14 cellular contexts compared by ENCODE assay signal in the genomic region with DNA sequence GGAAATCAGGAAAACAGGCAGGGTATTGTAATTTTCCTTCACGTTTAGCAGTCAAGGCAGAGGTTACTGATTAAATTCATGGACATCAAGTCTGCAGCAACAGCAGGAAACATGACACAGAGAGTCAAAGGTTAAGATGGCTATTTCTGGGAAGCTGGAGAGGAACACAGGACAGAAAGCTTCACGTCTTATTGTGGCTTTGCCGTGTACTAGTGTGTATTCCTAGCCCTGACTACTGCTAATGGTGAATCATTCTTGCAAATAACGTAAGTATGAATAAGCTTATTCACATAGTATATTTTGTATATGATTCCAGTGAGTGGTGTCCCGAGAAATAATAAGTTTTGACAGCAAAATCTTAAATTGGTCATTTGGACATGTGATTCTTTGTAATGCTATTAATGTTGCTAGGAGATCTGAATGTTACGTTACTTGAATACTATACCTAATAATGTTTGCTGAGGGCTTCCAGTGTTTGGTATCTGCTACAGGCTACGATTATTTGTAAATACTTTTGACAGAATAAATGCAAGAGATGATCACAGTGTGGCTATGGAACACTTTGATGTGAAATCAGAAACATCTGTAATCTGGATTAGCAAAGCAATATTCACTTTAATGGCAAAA.
A peak's percentile ranks its signal among the peaks of the same experiment; 100 is the strongest.
DNase-seq lines count a peak whose midpoint lies in the region; ATAC-seq and TF ChIP-seq lines count a peak whose summit lies in the region.
"Had no signal": no experiment of that assay in that cellular context is flagged by ENCODE, and none has a peak within 500 bp of the region (broad histone marks: within the 10 kb centered on the region; RNA-seq: fewer than 3 reads in every experiment).

No MANE protein-coding gene starts in this region.

- whole genome bisulfite sequencing in heart left ventricle, 4 donors = 60 to 72% (median 64%) methylated on average over 7 of the region's 7 CpGs
- 60% methylated on average over 7 of the region's 7 CpGs for WGBS in smooth muscle cell (ENCODE audit: low lambda C conversion rate)

- H3K4me1 ChIP-seq in heart left ventricle = peaks cover 0 to 27% (median 10%) of the 10 kb centered on the region in 12 donors
- H3K4me1 ChIP-seq in smooth muscle cell (ENCODE audit: low read depth) = no peaks in the 10 kb centered on the region

- H3K36me3 Mint-ChIP-seq in Calu3 (ENCODE audit: insufficient read depth, unreplicated experiment) = no peaks in the 10 kb centered on the region

- no peaks in the 10 kb centered on the region for H3F3A ChIP-seq in smooth muscle cell (ENCODE audit: low read depth)

- CTCF ChIA-PET in Calu3 (lab: Charles Lee) = no interaction called here

- TF ChIP-seq POLR2A in heart left ventricle (IDR thresholded peaks at IDR 0.05) = no peak

- H3K9ac ChIP-seq in smooth muscle cell (ENCODE audit: low read depth) = no peak overlapping the region

- intact Hi-C loops in heart left ventricle (cut with DNase I) = loop anchor here in 2 of 10 donors (5.0 kb wide), 2 partner anchors 35 to 50 kb away; no protein-coding TSS in a partner anchor
- intact Hi-C loops in cardiac septum (cut with DNase I) = no loop called here
- intact Hi-C loops in Calu3 (cut with micrococcal nuclease; ENCODE audit: unreplicated experiment) = no loop called here

- no peaks in the 10 kb centered on the region for H3K27me3 ChIP-seq in heart left ventricle
- H3K27me3 ChIP-seq in smooth muscle cell (ENCODE audit: low read depth) = no peaks in the 10 kb centered on the region
- H3K27me3 ChIP-seq: pancreas had no signal

- H3K9me3 Mint-ChIP-seq in Calu3 (ENCODE audit: low read depth, unreplicated experiment) = no peaks in the 10 kb centered on the region
- H3K9me3 Mint-ChIP-seq: activated T-cell treated with anti-CD3 and anti-CD28 coated beads, Interleukin-2, amount 50 U/mL, for 24 hours; CD4-positive, CD25-positive, alpha-beta regulatory T cell had no signal

- no peak for DNase-seq in heart left ventricle
- DNase-seq in cardiac septum (ENCODE audit: low spot score) = no peak
- DNase-seq in epithelial cell of esophagus (ENCODE audit: low read depth) = peak; percentile 59
- DNase-seq in left kidney (ENCODE audit: low read depth, low spot score) = peak; percentile 61
- no peak for DNase-seq in smooth muscle cell (lab: John Stamatoyannopoulos, UW; ENCODE audit: unreplicated experiment)
- no peak for DNase-seq in substantia nigra (lab: John Stamatoyannopoulos, UW)
- no peak for DNase-seq in activated naive CD4-positive, alpha-beta T cell treated with anti-CD3 and anti-CD28 coated beads, Interleukin-2, amount 50 U/mL, for 16 hours
- DNase-seq in Calu3 = no peak
- DNase-seq: activated T-cell treated with anti-CD3 and anti-CD28 coated beads, Interleukin-2, amount 50 U/mL, for 24 hours; CD4-positive, CD25-positive, alpha-beta regulatory T cell; NCI-H1092 treated with DMSO at 0.1 percent for 48 hours; pancreas had no signal

- no peaks in the 10 kb centered on the region for H3K9me3 ChIP-seq in heart left ventricle
- H3K9me3 ChIP-seq in smooth muscle cell (replicated peaks; ENCODE audit: low read depth) = no peaks in the 10 kb centered on the region
- H3K9me3 ChIP-seq: pancreas had no signal

- H3K4me2 ChIP-seq in smooth muscle cell = no peak overlapping the region

- no peaks in the 10 kb centered on the region for H3K27me3 Mint-ChIP-seq in Calu3 (ENCODE audit: unreplicated experiment)
- H3K27me3 Mint-ChIP-seq: activated T-cell treated with anti-CD3 and anti-CD28 coated beads, Interleukin-2, amount 50 U/mL, for 24 hours; CD4-positive, CD25-positive, alpha-beta regulatory T cell had no signal

- H3K4me3 ChIP-seq in heart left ventricle (no peak overlapping the region), epithelial cell of esophagus (ENCODE audit: low read length) (no peak overlapping the region), smooth muscle cell (no peak overlapping the region)
- H3K4me3 ChIP-seq: coronary artery, pancreas had no signal

- H3K27ac ChIP-seq in heart left ventricle (peak overlapping the region in 4 of 12 donors; percentile 2 to 66 (median 35)), smooth muscle cell (ENCODE audit: low read depth) (peak overlapping the region; percentile 15), substantia nigra (ENCODE audit: low read depth, low read length, poor library complexity, severe bottlenecking) (no peak overlapping the region)
- H3K27ac ChIP-seq: coronary artery, pancreas had no signal

- no peak for TF ChIP-seq CTCF in heart left ventricle (IDR thresholded peaks at IDR 0.05)
- no peak for TF ChIP-seq CTCF in epithelial cell of esophagus (IDR thresholded peaks at IDR 0.05; ENCODE audit: insufficient read depth, low read depth, low read length, missing control alignments)
- no peak for TF ChIP-seq CTCF in smooth muscle cell (IDR thresholded peaks at IDR 0.05; ENCODE audit: borderline replicate concordance, insufficient read depth, poor library complexity, severe bottlenecking)
- TF ChIP-seq CTCF in Calu3 (IDR thresholded peaks at IDR 0.05; ENCODE audit: unreplicated experiment) = no peak

- H3K27ac Mint-ChIP-seq in Calu3 (ENCODE audit: unreplicated experiment) = no peak overlapping the region
- H3K27ac Mint-ChIP-seq: activated T-cell treated with anti-CD3 and anti-CD28 coated beads, Interleukin-2, amount 50 U/mL, for 24 hours; CD4-positive, CD25-positive, alpha-beta regulatory T cell had no signal

- no peak overlapping the region for H2AFZ ChIP-seq in smooth muscle cell (ENCODE audit: low read depth)

- no peaks in the 10 kb centered on the region for H3K36me3 ChIP-seq in heart left ventricle
- no peaks in the 10 kb centered on the region for H3K36me3 ChIP-seq in smooth muscle cell (ENCODE audit: low read depth)
- H3K36me3 ChIP-seq: pancreas had no signal

- H4K20me1 ChIP-seq in smooth muscle cell (ENCODE audit: low read depth) = no peaks in the 10 kb centered on the region

- no TSS peak for BruUV-seq in Calu3 (replicated peaks; lab: Mats Ljungman, UMichigan)

- ATAC-seq in heart left ventricle = peak in 3 of 4 donors; percentile 45 to 68 (median 56)
- ATAC-seq: esophagus mucosa, pancreas had no signal

- no peak overlapping the region for H3K4me3 Mint-ChIP-seq in Calu3 (ENCODE audit: low read depth, unreplicated experiment)
- H3K4me3 Mint-ChIP-seq: activated T-cell treated with anti-CD3 and anti-CD28 coated beads, Interleukin-2, amount 50 U/mL, for 24 hours; CD4-positive, CD25-positive, alpha-beta regulatory T cell had no signal

- peaks cover 7% of the 10 kb centered on the region for H3K79me2 ChIP-seq in smooth muscle cell (ENCODE audit: low read depth)

- no peaks in the 10 kb centered on the region for H3K4me1 Mint-ChIP-seq in Calu3 (ENCODE audit: low read depth, unreplicated experiment)

Comparison
In these comparisons a context has a peak if more than half of its experiments do, and no peak if none do; other contexts are left out.
1. DNase-seq: peak in epithelial cell of esophagus (single experiment) and left kidney (single experiment); none in heart left ventricle (0 of 5), cardiac septum (single experiment), smooth muscle cell (single experiment), substantia nigra (0 of 49), activated naive CD4-positive, alpha-beta T cell treated with anti-CD3 and anti-CD28 coated beads, Interleukin-2, amount 50 U/mL, for 16 hours (single experiment) and Calu3 (single experiment).